ENCODE assay signal across 14 cellular contexts in genomic region chr19:35295792-35296462, GRCh38. TPM values are rescaled to one million over a fixed set of nuclear protein-coding genes. Genes with fewer than 3 reads are reported as not detected.
DNase-seq lines count a peak whose midpoint lies in the region; ATAC-seq, FAIRE-seq and TF ChIP-seq lines count a peak whose summit lies in the region.
"Had no signal": no experiment of that assay in that cellular context is flagged by ENCODE, and none has a peak within 500 bp of the region (broad histone marks: within the 10 kb centered on the region; RNA-seq: fewer than 3 reads in every experiment).

No MANE protein-coding gene starts in this region.

- DNase-seq in activated CD8-positive, alpha-beta memory T cell treated with anti-CD3 and anti-CD28 coated beads for 24 hours = peak; percentile 75
- no peak for DNase-seq in HepG2 (ENCODE audit: low spot score)
- no peak for DNase-seq in body of pancreas
- DNase-seq in NCI-H510A treated with DMSO at 0.1 percent for 48 hours (lab: John Stamatoyannopoulos, UW) = no peak
- no peak for DNase-seq in SKM-1 treated with dmso at 0.1 percent for 144 hours (lab: John Stamatoyannopoulos, UW; ENCODE audit: unreplicated experiment)
- DNase-seq in DMS79 (lab: John Stamatoyannopoulos, UW) = no peak
- DNase-seq: left ventricle myocardium superior, sigmoid colon had no signal

- H4K20me1 ChIP-seq in DOHH2 (ENCODE audit: control insufficient read depth, insufficient read depth, low read depth, low read length) (no peaks in the 10 kb centered on the region), HepG2 (ENCODE audit: insufficient read depth, low read length) (no peaks in the 10 kb centered on the region)

- H3K9me3 ChIP-seq in DOHH2 (ENCODE audit: control insufficient read depth, insufficient read depth, low read length) = no peaks in the 10 kb centered on the region
- H3K9me3 ChIP-seq in HepG2 (ENCODE audit: low read length) = no peaks in the 10 kb centered on the region
- H3K9me3 ChIP-seq in body of pancreas = no peaks in the 10 kb centered on the region
- H3K9me3 ChIP-seq: sigmoid colon had no signal

- in situ Hi-C loops in HepG2 (cut with HindIII; ENCODE audit: extremely low pct_ligation_motif_present, low pct_unique_long_range_greater_than_20kb) = no loop called here

- TF ChIP-seq POLR2A in HepG2 (IDR thresholded peaks at IDR 0.05; ENCODE audit: insufficient read depth in 1 of 2, low read depth in 2 of 2, low read length in 2 of 2) (no peak), body of pancreas (IDR thresholded peaks at IDR 0.05) (no peak)

- peaks cover 35% of the 10 kb centered on the region for H3F3A ChIP-seq in DOHH2 (ENCODE audit: control insufficient read depth, insufficient read depth)

- H3K9ac ChIP-seq in HepG2 (ENCODE audit: insufficient read depth, low read depth, low read length) = no peak overlapping the region

- H3K9me2 ChIP-seq in DOHH2 (replicated peaks; ENCODE audit: control insufficient read depth, low read length) = no peaks in the 10 kb centered on the region

- H3K27ac Mint-ChIP-seq in IgD-negative memory B cell = peak overlapping the region; percentile 31 to 67 (median 49)
- H3K27ac Mint-ChIP-seq: activated naive CD4-positive, alpha-beta T cell treated with anti-CD3 and anti-CD28 coated beads, Interleukin-2, amount 50 U/mL, for 24 hours had no signal

- peaks cover 12 to 18% (median 18%) of the 10 kb centered on the region in 3 donors for H3K4me1 Mint-ChIP-seq in IgD-negative memory B cell

- no TSS peak for BruUV-seq in HepG2 (replicated peaks; lab: Mats Ljungman, UMichigan)

- CTCF ChIA-PET in HepG2 (lab: Yijun Ruan, JAX; ENCODE audit: low intra/inter-chr PET ratio, low total read pairs) = no interaction called here

- H3K36me3 ChIP-seq in DOHH2 (ENCODE audit: control insufficient read depth, low read length) (no peaks in the 10 kb centered on the region), HepG2 (replicated peaks in 1 of 2; ENCODE audit: control insufficient read depth in 1 of 2, insufficient read depth in 2 of 2, low read length in 2 of 2) (no peaks in the 10 kb centered on the region), body of pancreas (replicated peaks in 1 of 2; ENCODE audit: insufficient read depth in 1 of 2, low read depth in 2 of 2) (no peaks in the 10 kb centered on the region)
- H3K36me3 ChIP-seq: sigmoid colon had no signal

- ATAC-seq in HepG2 (peak; percentile 45), body of pancreas (no peak)
- ATAC-seq: left ventricle myocardium superior had no signal

- no peaks in the 10 kb centered on the region for H3K36me3 Mint-ChIP-seq in IgD-negative memory B cell
- H3K36me3 Mint-ChIP-seq: activated naive CD4-positive, alpha-beta T cell treated with anti-CD3 and anti-CD28 coated beads, Interleukin-2, amount 50 U/mL, for 24 hours had no signal

- H3K4me2 ChIP-seq in DOHH2 (ENCODE audit: low read length) (peak overlapping the region; percentile 81), HepG2 (ENCODE audit: low read depth, low read length) (peak overlapping the region; percentile 48)

- FAIRE-seq in HepG2 (lab: Jason Lieb, UNC) = no peak

- no peak overlapping the region for H2AFZ ChIP-seq in HepG2 (ENCODE audit: low read length)

- peaks cover 82% of the 10 kb centered on the region for H3K4me1 ChIP-seq in DOHH2 (ENCODE audit: control insufficient read depth, low read length)
- H3K4me1 ChIP-seq in HepG2 (ENCODE audit: insufficient read depth, low read length) = peaks cover 47% of the 10 kb centered on the region
- H3K4me1 ChIP-seq in body of pancreas = no peaks in the 10 kb centered on the region
- H3K4me1 ChIP-seq: sigmoid colon had no signal

- H3K4me3 Mint-ChIP-seq in IgD-negative memory B cell = peak overlapping the region in 3 of 4 donors; percentile 41 to 76 (median 76)
- H3K4me3 Mint-ChIP-seq: activated naive CD4-positive, alpha-beta T cell treated with anti-CD3 and anti-CD28 coated beads, Interleukin-2, amount 50 U/mL, for 24 hours had no signal

- H3K4me3 ChIP-seq in DOHH2 (ENCODE audit: low read length) (peak overlapping the region; percentile 69), HepG2 (replicated peaks in 1 of 3; ENCODE audit: insufficient read depth in 1 of 3, low read depth in 2 of 3, low read length in 3 of 3) (peak overlapping the region in 1 of 3 experiments; percentile 26; a peak in 1 of 6 replicates), body of pancreas (no peak overlapping the region)
- H3K4me3 ChIP-seq: sigmoid colon had no signal

- H3K9me3 Mint-ChIP-seq in IgD-negative memory B cell = no peaks in the 10 kb centered on the region
- H3K9me3 Mint-ChIP-seq: activated naive CD4-positive, alpha-beta T cell treated with anti-CD3 and anti-CD28 coated beads, Interleukin-2, amount 50 U/mL, for 24 hours had no signal

- H3K27ac ChIP-seq in DOHH2 (ENCODE audit: low read depth, low read length) = peak overlapping the region; percentile 90
- H3K27ac ChIP-seq in HepG2 (ENCODE audit: extremely low read length, insufficient read depth, low read length) = no peak overlapping the region
- no peak overlapping the region for H3K27ac ChIP-seq in body of pancreas
- H3K27ac ChIP-seq: sigmoid colon had no signal

- POLR2A ChIA-PET in HepG2 (lab: Yijun Ruan, JAX) = no interaction called here

- H3K79me2 ChIP-seq in DOHH2 (ENCODE audit: control insufficient read depth, low read length) (no peaks in the 10 kb centered on the region), HepG2 (ENCODE audit: insufficient read depth, low read length) (no peaks in the 10 kb centered on the region)

- TF ChIP-seq EP300 in HepG2 (IDR thresholded peaks at IDR 0.05; ENCODE audit: low read depth in 2 of 2, low read length in 2 of 2) = no peak
- no peak for TF ChIP-seq EP300 in HepG2 (CRISPR knock-in tag; IDR thresholded peaks at IDR 0.05; ENCODE audit: borderline replicate concordance)

- intact Hi-C loops in HepG2 (cut with micrococcal nuclease; ENCODE audit: unreplicated experiment) = no loop called here
- intact Hi-C loops in body of pancreas (cut with DNase I) = no loop called here

- 37% methylated on average over 4 of the region's 24 CpGs for WGBS in HepG2 (ENCODE audit: low lambda C conversion rate)
- WGBS in body of pancreas, 2 donors = 56 to 71% methylated on average over 13 to 24 of the region's 24 CpGs

- peaks cover 6% of the 10 kb centered on the region for H3K27me3 Mint-ChIP-seq in IgD-negative memory B cell
- H3K27me3 Mint-ChIP-seq: activated naive CD4-positive, alpha-beta T cell treated with anti-CD3 and anti-CD28 coated beads, Interleukin-2, amount 50 U/mL, for 24 hours had no signal

- TF ChIP-seq CTCF in DOHH2 (IDR thresholded peaks at IDR 0.05; ENCODE audit: low read depth, low read length, poor library complexity, severe bottlenecking) (no peak), HepG2 (CRISPR knock-in tag; IDR thresholded peaks at IDR 0.05) (no peak), body of pancreas (IDR thresholded peaks at IDR 0.05) (no peak)

- H3K27me3 ChIP-seq in DOHH2 (ENCODE audit: control insufficient read depth, low read length) = peaks cover 11% of the 10 kb centered on the region
- peaks cover 6 to 39% of the 10 kb centered on the region in 2 experiments for H3K27me3 ChIP-seq in HepG2 (ENCODE audit: control insufficient read depth in 1 of 2, insufficient read depth in 2 of 2, low read length in 2 of 2)
- no peaks in the 10 kb centered on the region for H3K27me3 ChIP-seq in body of pancreas

- TF ChIP-seq RAD21 in HepG2 (CRISPR knock-in tag; IDR thresholded peaks at IDR 0.05) = no peak

RNA-seq across cellular contexts. Expression of gene MAG, which starts 4.0 kb away (rescaled TPM):
- polyA plus RNA-seq in IgD-negative memory B cell (0.25 TPM), HepG2 (2011; rRNA removed) (0.17 and 0.20 TPM in 2 replicates)
- total RNA-seq in HepG2 (2016; rRNA removed; fragmentation: Illumina TruSeq; extraction: Trizol) (0.80 and 1.3 TPM in 2 replicates), body of pancreas (1 to 10 TPM in 1 of 2 donors, not detected in 1; 1.6 TPM)
- 0.26 and 0.71 TPM in 2 replicates for total RNA-seq in HepG2 (2016; cell fraction: cytosol; rRNA removed; fragmentation: Illumina TruSeq; extraction: Trizol; ENCODE audit: low read depth)
- 0.56 and 0.87 TPM in 2 replicates for total RNA-seq in HepG2 (2016; cell fraction: insoluble cytoplasmic fraction; rRNA removed; fragmentation: Illumina TruSeq; extraction: Trizol)
- 0.59 and 1.5 TPM in 2 replicates for total RNA-seq in HepG2 (2016; cell fraction: membrane; rRNA removed; fragmentation: Illumina TruSeq; extraction: Trizol)
- 1.6 and 2.6 TPM in 2 replicates for total RNA-seq in HepG2 (2016; cell fraction: nucleus; rRNA removed; fragmentation: Illumina TruSeq; extraction: Trizol)
- polyA plus RNA-seq in HepG2 (2011; cell fraction: cytosol; rRNA removed) = 0.13 and 0.27 TPM in 2 replicates
- polyA plus RNA-seq in HepG2 (2011; cell fraction: nucleus; rRNA removed) = 0.40 and 0.93 TPM in 2 replicates
- not detected in 2 replicates for polyA plus RNA-seq in HepG2 (2012)
- polyA plus RNA-seq in HepG2 (2016; cell fraction: cytosol; fragmentation: Illumina TruSeq; extraction: Trizol; ENCODE audit: low read depth) = 0.70 TPM in 2 replicates
- polyA plus RNA-seq in HepG2 (2016; cell fraction: insoluble cytoplasmic fraction; fragmentation: Illumina TruSeq; extraction: Trizol; ENCODE audit: low read depth) = 0.38 and 1.3 TPM in 2 replicates
- 0.24 and 0.97 TPM in 2 replicates for polyA plus RNA-seq in HepG2 (2016; cell fraction: membrane; fragmentation: Illumina TruSeq; extraction: Trizol; ENCODE audit: low read depth)
- polyA plus RNA-seq in HepG2 (2016; cell fraction: nucleus; fragmentation: Illumina TruSeq; extraction: Trizol; ENCODE audit: insufficient read depth, low read depth) = 0.82 and 1.5 TPM in 2 replicates
- not detected in 2 replicates for polyA minus RNA-seq in HepG2 (2011; rRNA and poly(A)+ RNA removed; ENCODE audit: low replicate concordance)
- not detected in 2 replicates for polyA minus RNA-seq in HepG2 (2011; cell fraction: cytosol; rRNA and poly(A)+ RNA removed)
- 0.64 and 0.75 TPM in 2 replicates for polyA minus RNA-seq in HepG2 (2011; cell fraction: nucleus; rRNA and poly(A)+ RNA removed)
- total RNA-seq: G401, left ventricle myocardium superior, subcutaneous adipose tissue had no signal
- polyA plus RNA-seq: esophagus had no signal

RNA-seq across cellular contexts. Expression of gene HAMP, which starts 13.6 kb away (rescaled TPM):
- not detected for polyA plus RNA-seq in IgD-negative memory B cell
- total RNA-seq in HepG2 (2016; rRNA removed; fragmentation: Illumina TruSeq; extraction: Trizol) = 25.7 and 47.6 TPM in 2 replicates
- total RNA-seq in HepG2 (2016; cell fraction: cytosol; rRNA removed; fragmentation: Illumina TruSeq; extraction: Trizol; ENCODE audit: low read depth) = 25.4 and 32.6 TPM in 2 replicates
- 29.6 and 46.4 TPM in 2 replicates for total RNA-seq in HepG2 (2016; cell fraction: insoluble cytoplasmic fraction; rRNA removed; fragmentation: Illumina TruSeq; extraction: Trizol)
- total RNA-seq in HepG2 (2016; cell fraction: membrane; rRNA removed; fragmentation: Illumina TruSeq; extraction: Trizol) = 20.2 and 24.3 TPM in 2 replicates
- 34.1 and 40.9 TPM in 2 replicates for total RNA-seq in HepG2 (2016; cell fraction: nucleus; rRNA removed; fragmentation: Illumina TruSeq; extraction: Trizol)
- polyA plus RNA-seq in HepG2 (2011; rRNA removed) = 36.1 and 73.0 TPM in 2 replicates
- 15.0 and 69.5 TPM in 2 replicates for polyA plus RNA-seq in HepG2 (2011; cell fraction: cytosol; rRNA removed)
- 13.2 and 42.5 TPM in 2 replicates for polyA plus RNA-seq in HepG2 (2011; cell fraction: nucleus; rRNA removed)
- polyA plus RNA-seq in HepG2 (2012) = 6.0 and 30.6 TPM in 2 replicates
- 29.7 and 32.2 TPM in 2 replicates for polyA plus RNA-seq in HepG2 (2016; cell fraction: cytosol; fragmentation: Illumina TruSeq; extraction: Trizol; ENCODE audit: low read depth)
- 44.0 and 52.6 TPM in 2 replicates for polyA plus RNA-seq in HepG2 (2016; cell fraction: insoluble cytoplasmic fraction; fragmentation: Illumina TruSeq; extraction: Trizol; ENCODE audit: low read depth)
- polyA plus RNA-seq in HepG2 (2016; cell fraction: membrane; fragmentation: Illumina TruSeq; extraction: Trizol; ENCODE audit: low read depth) = 28.8 and 30.2 TPM in 2 replicates
- 111 and 114 TPM in 2 replicates for polyA plus RNA-seq in HepG2 (2016; cell fraction: nucleus; fragmentation: Illumina TruSeq; extraction: Trizol; ENCODE audit: insufficient read depth, low read depth)
- 150 TPM in 1 of 2 replicates, not detected in the other for polyA minus RNA-seq in HepG2 (2011; rRNA and poly(A)+ RNA removed; ENCODE audit: low replicate concordance)
- 10.9 and 30.2 TPM in 2 replicates for polyA minus RNA-seq in HepG2 (2011; cell fraction: cytosol; rRNA and poly(A)+ RNA removed)
- 9.2 and 18.0 TPM in 2 replicates for polyA minus RNA-seq in HepG2 (2011; cell fraction: nucleus; rRNA and poly(A)+ RNA removed)
- total RNA-seq in body of pancreas = not detected
- total RNA-seq: G401, left ventricle myocardium superior, subcutaneous adipose tissue had no signal

RNA-seq across cellular contexts. Expression of gene USF2, which starts 27.2 kb away (rescaled TPM):
- polyA plus RNA-seq in IgD-negative memory B cell = 11.5 TPM
- 44.8 and 54.9 TPM in 2 replicates for total RNA-seq in HepG2 (2016; rRNA removed; fragmentation: Illumina TruSeq; extraction: Trizol)
- total RNA-seq in HepG2 (2016; cell fraction: cytosol; rRNA removed; fragmentation: Illumina TruSeq; extraction: Trizol; ENCODE audit: low read depth) = 85.6 and 90.7 TPM in 2 replicates
- 38.6 and 58.5 TPM in 2 replicates for total RNA-seq in HepG2 (2016; cell fraction: insoluble cytoplasmic fraction; rRNA removed; fragmentation: Illumina TruSeq; extraction: Trizol)
- total RNA-seq in HepG2 (2016; cell fraction: membrane; rRNA removed; fragmentation: Illumina TruSeq; extraction: Trizol) = 116 and 121 TPM in 2 replicates
- total RNA-seq in HepG2 (2016; cell fraction: nucleus; rRNA removed; fragmentation: Illumina TruSeq; extraction: Trizol) = 31.0 and 31.5 TPM in 2 replicates
- 94.9 and 106 TPM in 2 replicates for polyA plus RNA-seq in HepG2 (2011; rRNA removed)
- 72.5 and 101 TPM in 2 replicates for polyA plus RNA-seq in HepG2 (2011; cell fraction: cytosol; rRNA removed)
- polyA plus RNA-seq in HepG2 (2011; cell fraction: nucleus; rRNA removed) = 179 and 216 TPM in 2 replicates
- polyA plus RNA-seq in HepG2 (2012) = 59.3 and 80.8 TPM in 2 replicates
- polyA plus RNA-seq in HepG2 (2016; cell fraction: cytosol; fragmentation: Illumina TruSeq; extraction: Trizol; ENCODE audit: low read depth) = 180 and 204 TPM in 2 replicates
- polyA plus RNA-seq in HepG2 (2016; cell fraction: insoluble cytoplasmic fraction; fragmentation: Illumina TruSeq; extraction: Trizol; ENCODE audit: low read depth) = 76.3 and 81.0 TPM in 2 replicates
- 201 and 210 TPM in 2 replicates for polyA plus RNA-seq in HepG2 (2016; cell fraction: membrane; fragmentation: Illumina TruSeq; extraction: Trizol; ENCODE audit: low read depth)
- polyA plus RNA-seq in HepG2 (2016; cell fraction: nucleus; fragmentation: Illumina TruSeq; extraction: Trizol; ENCODE audit: insufficient read depth, low read depth) = 122 and 131 TPM in 2 replicates
- polyA minus RNA-seq in HepG2 (2011; rRNA and poly(A)+ RNA removed; ENCODE audit: low replicate concordance) = 64.5 and 74.9 TPM in 2 replicates
- polyA minus RNA-seq in HepG2 (2011; cell fraction: cytosol; rRNA and poly(A)+ RNA removed) = 28.8 and 32.4 TPM in 2 replicates
- polyA minus RNA-seq in HepG2 (2011; cell fraction: nucleus; rRNA and poly(A)+ RNA removed) = 29.3 and 33.5 TPM in 2 replicates
- 10 to 100 TPM; 76.8 to 91.3 TPM for total RNA-seq in body of pancreas

RNA-seq across cellular contexts. Expression of gene CD22, which starts 33.1 kb away (rescaled TPM):
- polyA plus RNA-seq in IgD-negative memory B cell (494 TPM), HepG2 (2011; rRNA removed) (0.98 and 1.7 TPM in 2 replicates)
- total RNA-seq in HepG2 (2016; rRNA removed; fragmentation: Illumina TruSeq; extraction: Trizol) (0.49 and 0.71 TPM in 2 replicates), body of pancreas (1 to 10 TPM in 1 of 2 donors, under 1 TPM in 1; 0.52 to 3.0 TPM)
- total RNA-seq in HepG2 (2016; cell fraction: cytosol; rRNA removed; fragmentation: Illumina TruSeq; extraction: Trizol; ENCODE audit: low read depth) = 0.53 and 1.0 TPM in 2 replicates
- 0.40 and 0.97 TPM in 2 replicates for total RNA-seq in HepG2 (2016; cell fraction: insoluble cytoplasmic fraction; rRNA removed; fragmentation: Illumina TruSeq; extraction: Trizol)
- total RNA-seq in HepG2 (2016; cell fraction: membrane; rRNA removed; fragmentation: Illumina TruSeq; extraction: Trizol) = 0.62 and 0.93 TPM in 2 replicates
- total RNA-seq in HepG2 (2016; cell fraction: nucleus; rRNA removed; fragmentation: Illumina TruSeq; extraction: Trizol) = 2.8 and 3.5 TPM in 2 replicates
- 0.49 and 0.85 TPM in 2 replicates for polyA plus RNA-seq in HepG2 (2011; cell fraction: cytosol; rRNA removed)
- polyA plus RNA-seq in HepG2 (2011; cell fraction: nucleus; rRNA removed) = 1.8 and 2.5 TPM in 2 replicates
- 0.66 and 0.72 TPM in 2 replicates for polyA plus RNA-seq in HepG2 (2012)
- 0.19 and 0.31 TPM in 2 replicates for polyA plus RNA-seq in HepG2 (2016; cell fraction: cytosol; fragmentation: Illumina TruSeq; extraction: Trizol; ENCODE audit: low read depth)
- 0.82 and 1.2 TPM in 2 replicates for polyA plus RNA-seq in HepG2 (2016; cell fraction: insoluble cytoplasmic fraction; fragmentation: Illumina TruSeq; extraction: Trizol; ENCODE audit: low read depth)
- 0.36 and 0.50 TPM in 2 replicates for polyA plus RNA-seq in HepG2 (2016; cell fraction: membrane; fragmentation: Illumina TruSeq; extraction: Trizol; ENCODE audit: low read depth)
- polyA plus RNA-seq in HepG2 (2016; cell fraction: nucleus; fragmentation: Illumina TruSeq; extraction: Trizol; ENCODE audit: insufficient read depth, low read depth) = 3.9 and 6.0 TPM in 2 replicates
- polyA minus RNA-seq in HepG2 (2011; rRNA and poly(A)+ RNA removed; ENCODE audit: low replicate concordance) = 1.6 and 2.4 TPM in 2 replicates
- polyA minus RNA-seq in HepG2 (2011; cell fraction: cytosol; rRNA and poly(A)+ RNA removed) = 1.5 TPM in 1 of 2 replicates, not detected in the other
- 0.64 and 0.99 TPM in 2 replicates for polyA minus RNA-seq in HepG2 (2011; cell fraction: nucleus; rRNA and poly(A)+ RNA removed)
- total RNA-seq: G401 had no signal

RNA-seq across cellular contexts. Expression of gene LSR, which starts 47.1 kb away (rescaled TPM):
- 49.1 TPM for polyA plus RNA-seq in IgD-negative memory B cell
- total RNA-seq in HepG2 (2016; rRNA removed; fragmentation: Illumina TruSeq; extraction: Trizol) = 14.2 and 29.2 TPM in 2 replicates
- total RNA-seq in HepG2 (2016; cell fraction: cytosol; rRNA removed; fragmentation: Illumina TruSeq; extraction: Trizol; ENCODE audit: low read depth) = 8.7 and 9.3 TPM in 2 replicates
- 15.3 and 31.4 TPM in 2 replicates for total RNA-seq in HepG2 (2016; cell fraction: insoluble cytoplasmic fraction; rRNA removed; fragmentation: Illumina TruSeq; extraction: Trizol)
- 15.2 and 21.9 TPM in 2 replicates for total RNA-seq in HepG2 (2016; cell fraction: membrane; rRNA removed; fragmentation: Illumina TruSeq; extraction: Trizol)
- 43.9 and 48.2 TPM in 2 replicates for total RNA-seq in HepG2 (2016; cell fraction: nucleus; rRNA removed; fragmentation: Illumina TruSeq; extraction: Trizol)
- polyA plus RNA-seq in HepG2 (2011; rRNA removed) = 79.2 and 111 TPM in 2 replicates
- polyA plus RNA-seq in HepG2 (2011; cell fraction: cytosol; rRNA removed) = 44.4 and 71.0 TPM in 2 replicates
- 93.8 and 94.9 TPM in 2 replicates for polyA plus RNA-seq in HepG2 (2011; cell fraction: nucleus; rRNA removed)
- polyA plus RNA-seq in HepG2 (2012) = 67.7 and 97.6 TPM in 2 replicates
- polyA plus RNA-seq in HepG2 (2016; cell fraction: cytosol; fragmentation: Illumina TruSeq; extraction: Trizol; ENCODE audit: low read depth) = 15.7 and 17.3 TPM in 2 replicates
- 25.8 and 27.8 TPM in 2 replicates for polyA plus RNA-seq in HepG2 (2016; cell fraction: insoluble cytoplasmic fraction; fragmentation: Illumina TruSeq; extraction: Trizol; ENCODE audit: low read depth)
- 21.9 and 23.9 TPM in 2 replicates for polyA plus RNA-seq in HepG2 (2016; cell fraction: membrane; fragmentation: Illumina TruSeq; extraction: Trizol; ENCODE audit: low read depth)
- polyA plus RNA-seq in HepG2 (2016; cell fraction: nucleus; fragmentation: Illumina TruSeq; extraction: Trizol; ENCODE audit: insufficient read depth, low read depth) = 110 and 128 TPM in 2 replicates
- 87.8 and 296 TPM in 2 replicates for polyA minus RNA-seq in HepG2 (2011; rRNA and poly(A)+ RNA removed; ENCODE audit: low replicate concordance)
- polyA minus RNA-seq in HepG2 (2011; cell fraction: cytosol; rRNA and poly(A)+ RNA removed) = 103 and 111 TPM in 2 replicates
- polyA minus RNA-seq in HepG2 (2011; cell fraction: nucleus; rRNA and poly(A)+ RNA removed) = 64.0 and 64.9 TPM in 2 replicates
- total RNA-seq in body of pancreas = 10 to 100 TPM; 67.5 to 80.1 TPM

Comparison
In these comparisons a context has a peak if more than half of its experiments do, and no peak if none do; other contexts are left out.
1. RNA of gene HAMP, which starts 13.6 kb away (total RNA-seq): 20.2 to 47.6 TPM in HepG2; not detected in body of pancreas; every median in the first group is over 10 times any median in the second.